Comparison of ENCODE assay signal across 12 cellular contexts in the genomic region with DNA sequence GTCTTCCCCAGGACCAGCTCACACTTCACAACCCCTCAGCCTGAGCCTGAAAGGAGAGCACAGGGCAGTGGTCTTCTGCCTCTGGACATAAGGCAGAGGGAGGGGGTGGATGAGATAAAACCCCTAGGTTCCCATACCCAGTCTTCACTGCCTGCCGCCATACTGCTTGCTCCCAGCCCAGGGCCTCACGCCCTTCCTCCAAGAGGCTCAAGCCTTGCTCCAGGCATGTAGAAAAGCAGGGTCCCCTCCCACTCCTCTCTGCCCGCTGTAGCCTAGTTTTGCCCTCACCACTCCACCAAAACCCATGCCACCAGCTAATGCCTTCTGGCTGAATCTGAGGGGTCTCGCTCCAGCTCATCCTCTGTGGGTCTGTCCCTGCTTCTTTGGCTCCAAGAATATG. TPM values are rescaled to one million over a fixed set of nuclear protein-coding genes. Genes with fewer than 3 reads are reported as not detected.
DNase-seq lines count a peak whose midpoint lies in the region; ATAC-seq and TF ChIP-seq lines count a peak whose summit lies in the region.
"Had no signal": no experiment of that assay in that cellular context is flagged by ENCODE, and none has a peak within 500 bp of the region (broad histone marks: within the 10 kb centered on the region; RNA-seq: fewer than 3 reads in every experiment).

No MANE protein-coding gene starts in this region.

- no peaks in the 10 kb centered on the region for H3K36me3 ChIP-seq in CD4-positive, alpha-beta memory T cell (ENCODE audit: insufficient read depth, low read length)
- H3K36me3 ChIP-seq in Panc1 (ENCODE audit: control insufficient read depth, insufficient read depth, low read length) (no peaks in the 10 kb centered on the region; the same call in 1 of the 2 replicates), esophagus squamous epithelium (no peaks in the 10 kb centered on the region), sigmoid colon (no peaks in the 10 kb centered on the region)
- H3K36me3 ChIP-seq: colonic mucosa had no signal

- BruUV-seq in Panc1 (replicated peaks; lab: Mats Ljungman, UMichigan), result no TSS peak

- no peak for ATAC-seq in Panc1
- ATAC-seq in omental fat pad (ENCODE audit: low FRiP score), result no peak
- no peak for ATAC-seq in HG03457 (IDR thresholded peaks at IDR 0.05; ENCODE audit: unreplicated experiment)
- ATAC-seq: left colon had no signal

- CTCF ChIA-PET in CD4-positive, alpha-beta memory T cell (lab: Charles Lee; ENCODE audit: partially characterized antibody), result interaction anchor here (0.8 kb wide), 1 partner anchor 16 kb away, joined by 3 read pairs; no protein-coding TSS in a partner anchor
- CTCF ChIA-PET in Panc1 (lab: Charles Lee), result no interaction called here

- no peaks in the 10 kb centered on the region for H3K9me3 ChIP-seq in CD4-positive, alpha-beta memory T cell (ENCODE audit: control insufficient read depth in 1 of 2, low read length in 2 of 2)
- H3K9me3 ChIP-seq in Panc1 (ENCODE audit: control insufficient read depth, insufficient read depth, low read depth, low read length) (no peaks in the 10 kb centered on the region), esophagus squamous epithelium (no peaks in the 10 kb centered on the region), sigmoid colon (no peaks in the 10 kb centered on the region)
- H3K9me3 ChIP-seq: colonic mucosa had no signal

- in situ Hi-C loops in Panc1 (cut with HindIII; ENCODE audit: low pct_unique_long_range_greater_than_20kb, low sequenced_read_pairs), result no loop called here

- H3K4me3 ChIP-seq in CD4-positive, alpha-beta memory T cell (ENCODE audit: low read length in 2 of 2), result no peak overlapping the region
- no peak overlapping the region for H3K4me3 ChIP-seq in Panc1 (ENCODE audit: low read depth in 2 of 2, low read length in 2 of 2)
- H3K4me3 ChIP-seq in esophagus squamous epithelium, result no peak overlapping the region
- H3K4me3 ChIP-seq in sigmoid colon, result no peak overlapping the region
- H3K4me3 ChIP-seq: colonic mucosa had no signal

- peaks cover 0 to 8% of the 10 kb centered on the region in 2 donors for H3K36me3 Mint-ChIP-seq in CD4-positive, alpha-beta memory T cell

- H3K4me1 Mint-ChIP-seq in CD4-positive, alpha-beta memory T cell, result peaks cover 53 to 100% (median 80%) of the 10 kb centered on the region in 4 donors

- TF ChIP-seq CTCF in Panc1 (IDR thresholded peaks at IDR 0.05), result no peak
- no peak for TF ChIP-seq CTCF in esophagus squamous epithelium (IDR thresholded peaks at IDR 0.05)
- TF ChIP-seq CTCF in sigmoid colon (IDR thresholded peaks at IDR 0.05), result no peak
- no peak for TF ChIP-seq CTCF in omental fat pad (IDR thresholded peaks at IDR 0.05)

- no peaks in the 10 kb centered on the region for H3K9me3 Mint-ChIP-seq in CD4-positive, alpha-beta memory T cell

- intact Hi-C loops in CD4-positive, alpha-beta memory T cell (cut with micrococcal nuclease), result no loop called here
- intact Hi-C loops in Panc1 (cut with micrococcal nuclease; ENCODE audit: unreplicated experiment) (no loop called here), esophagus squamous epithelium (cut with DNase I) (no loop called here), sigmoid colon (cut with DNase I) (no loop called here)

- H3K27ac Mint-ChIP-seq in CD4-positive, alpha-beta memory T cell, result peak overlapping the region; percentile 77 to 95 (median 87)

- DNase-seq in CD4-positive, alpha-beta memory T cell, result no peak
- no peak for DNase-seq in Panc1 (ENCODE audit: low read depth, low spot score)
- DNase-seq in esophagus squamous epithelium (lab: John Stamatoyannopoulos, UW), result no peak
- no peak for DNase-seq in sigmoid colon
- DNase-seq in NCI-H1930 (lab: John Stamatoyannopoulos, UW), result no peak
- no peak for DNase-seq in omental fat pad (ENCODE audit: low spot score)
- no peak for DNase-seq in NK-92 (lab: John Stamatoyannopoulos, UW; ENCODE audit: unreplicated experiment)
- DNase-seq: activated effector memory CD4-positive, alpha-beta T cell treated with Interleukin-2 at 50 U/mL for 16 hours had no signal

- WGBS in esophagus squamous epithelium, 2 donors, result 98 to 99% methylated on average over 4 of the region's 4 CpGs
- WGBS in sigmoid colon, 2 donors, result 97 to 99% methylated on average over 4 of the region's 4 CpGs

- TF ChIP-seq EP300 in sigmoid colon (IDR thresholded peaks at IDR 0.05), result no peak

- H3K4me1 ChIP-seq in CD4-positive, alpha-beta memory T cell (ENCODE audit: insufficient read depth, low read length), result peaks cover 96% of the 10 kb centered on the region
- H3K4me1 ChIP-seq in Panc1 (ENCODE audit: control insufficient read depth, insufficient read depth, low read length), result peaks cover 93% of the 10 kb centered on the region
- peaks cover 91 to 100% (median 92%) of the 10 kb centered on the region in 3 donors for H3K4me1 ChIP-seq in esophagus squamous epithelium
- H3K4me1 ChIP-seq in sigmoid colon, result peaks cover 0 to 99% (median 97%) of the 10 kb centered on the region in 4 donors

- no peak overlapping the region for H3K27ac ChIP-seq in CD4-positive, alpha-beta memory T cell (ENCODE audit: low read depth, low read length)
- H3K27ac ChIP-seq in Panc1 (ENCODE audit: low read length) (peak overlapping the region; percentile 96), esophagus squamous epithelium (peak overlapping the region; percentile 87 to 97 (median 92)), sigmoid colon (peak overlapping the region; percentile 97 to 98 (median 97))
- H3K27ac ChIP-seq: RWPE1 had no signal

- no peaks in the 10 kb centered on the region for H3K27me3 Mint-ChIP-seq in CD4-positive, alpha-beta memory T cell

- POLR2A ChIA-PET in CD4-positive, alpha-beta memory T cell (lab: Charles Lee; ENCODE audit: partially characterized antibody), result interaction anchor here (1.3 kb wide), 1 partner anchor 17 kb away, joined by 3 read pairs; no protein-coding TSS in a partner anchor
- POLR2A ChIA-PET in Panc1 (lab: Charles Lee), result no interaction called here

- H3K27me3 ChIP-seq in CD4-positive, alpha-beta memory T cell (ENCODE audit: insufficient read depth, low read length), result no peaks in the 10 kb centered on the region
- H3K27me3 ChIP-seq in Panc1 (ENCODE audit: control insufficient read depth, insufficient read depth, low read length) (no peaks in the 10 kb centered on the region), esophagus squamous epithelium (no peaks in the 10 kb centered on the region), sigmoid colon (no peaks in the 10 kb centered on the region)
- H3K27me3 ChIP-seq: colonic mucosa had no signal

- H3K4me3 Mint-ChIP-seq in CD4-positive, alpha-beta memory T cell, result peak overlapping the region in 5 of 8 donors; percentile 26 to 58 (median 47)

- no peak for TF ChIP-seq POLR2A in esophagus squamous epithelium (IDR thresholded peaks at IDR 0.05)
- TF ChIP-seq POLR2A in sigmoid colon (IDR thresholded peaks at IDR 0.05), result no peak

RNA-seq across cellular contexts. Expression of a gene that starts 5.2 kb away (rescaled TPM):
- total RNA-seq in CD4-positive, alpha-beta memory T cell, result 10 to 100 TPM; 45.0 to 47.5 TPM
- polyA plus RNA-seq in CD4-positive, alpha-beta memory T cell, result 1 to 10 TPM; 6.6 to 7.9 TPM
- total RNA-seq in Panc1 (2021; ENCODE audit: unreplicated experiment), result 219 TPM
- polyA plus RNA-seq in Panc1 (2012; ENCODE audit: insufficient read length), result 236 TPM
- 10 to 100 TPM in 3 of 4 donors, 1 to 10 TPM in 1; 9.6 to 24.8 (median 17.8) TPM for total RNA-seq in esophagus squamous epithelium
- 10 to 100 TPM; 38.5 to 96.7 (median 55.2) TPM for total RNA-seq in sigmoid colon
- polyA plus RNA-seq in sigmoid colon, result 10 to 100 TPM; 24.0 to 45.6 (median 32.4) TPM
- 10 to 100 TPM; 34.7 to 75.0 (median 58.1) TPM for total RNA-seq in omental fat pad

RNA-seq across cellular contexts. Expression of a gene that starts 53.0 kb away (rescaled TPM):
- 1,000 to 10,000 TPM; 4,846 to 5,053 TPM for total RNA-seq in CD4-positive, alpha-beta memory T cell
- 1,000 to 10,000 TPM; 5,445 to 5,812 TPM for polyA plus RNA-seq in CD4-positive, alpha-beta memory T cell
- 2,945 TPM for total RNA-seq in Panc1 (2021; ENCODE audit: unreplicated experiment)
- 2,908 TPM for polyA plus RNA-seq in Panc1 (2012; ENCODE audit: insufficient read length)
- 1,000 to 10,000 TPM; 1,101 to 2,606 (median 1,579) TPM for total RNA-seq in esophagus squamous epithelium
- 1,000 to 10,000 TPM in 3 of 4 donors, 100 to 1,000 TPM in 1; 967 to 2,377 (median 1,713) TPM for total RNA-seq in sigmoid colon
- 1,000 to 10,000 TPM; 2,814 to 4,083 (median 3,267) TPM for polyA plus RNA-seq in sigmoid colon
- total RNA-seq in omental fat pad, result 1,000 to 10,000 TPM in 3 of 4 donors, 100 to 1,000 TPM in 1; 876 to 1,394 (median 1,127) TPM
